ENCODE assay signal across 20 cellular contexts in genomic region chr7:74193054-74193453, GRCh38. TPM values are rescaled to one million over a fixed set of nuclear protein-coding genes. Genes with fewer than 3 reads are reported as not detected.
DNase-seq lines count a peak whose midpoint lies in the region; ATAC-seq and TF ChIP-seq lines count a peak whose summit lies in the region.
"Had no signal": no experiment of that assay in that cellular context is flagged by ENCODE, and none has a peak within 500 bp of the region (broad histone marks: within the 10 kb centered on the region; RNA-seq: fewer than 3 reads in every experiment).

No MANE protein-coding gene starts in this region.

- H3K36me3 Mint-ChIP-seq in stimulated activated naive CD8-positive, alpha-beta T cell treated with anti-CD3 and anti-CD28 coated beads, Interleukin-15, Interleukin-2, amounts not matched to agents 100 ng/mL and 50 ng/mL, for 24 hours (ENCODE audit: low read depth) = peaks cover 86% of the 10 kb centered on the region
- peaks cover 79% of the 10 kb centered on the region for H3K36me3 Mint-ChIP-seq in brain

- no peak for ATAC-seq in stimulated activated naive CD8-positive, alpha-beta T cell treated with anti-CD3 and anti-CD28 coated beads, Interleukin-15, Interleukin-2, amounts not matched to agents 100 U/mL and 50 U/mL, for 24 hours
- ATAC-seq in GM18861 (IDR thresholded peaks at IDR 0.05; ENCODE audit: unreplicated experiment) (no peak), GM18858 (IDR thresholded peaks at IDR 0.05; ENCODE audit: unreplicated experiment) (no peak)
- ATAC-seq: T-cell had no signal

- no peaks in the 10 kb centered on the region for H3K27me3 Mint-ChIP-seq in stimulated activated naive CD8-positive, alpha-beta T cell treated with anti-CD3 and anti-CD28 coated beads, Interleukin-15, Interleukin-2, amounts not matched to agents 100 ng/mL and 50 ng/mL, for 24 hours
- no peaks in the 10 kb centered on the region for H3K27me3 Mint-ChIP-seq in brain
- H3K27me3 Mint-ChIP-seq: activated CD4-positive, alpha-beta T cell treated with anti-CD3 and anti-CD28 coated beads, Interleukin-2, amount 10 ng/mL, durations not matched to agents 24 days and 14 days; T-cell had no signal

- peaks cover 20% of the 10 kb centered on the region for H3K4me1 Mint-ChIP-seq in stimulated activated naive CD8-positive, alpha-beta T cell treated with anti-CD3 and anti-CD28 coated beads, Interleukin-15, Interleukin-2, amounts not matched to agents 100 ng/mL and 50 ng/mL, for 24 hours (ENCODE audit: low read depth)
- H3K4me1 Mint-ChIP-seq in brain = peaks cover 2% of the 10 kb centered on the region

- no peak overlapping the region for H3K4me3 Mint-ChIP-seq in stimulated activated naive CD8-positive, alpha-beta T cell treated with anti-CD3 and anti-CD28 coated beads, Interleukin-15, Interleukin-2, amounts not matched to agents 100 ng/mL and 50 ng/mL, for 24 hours
- H3K4me3 Mint-ChIP-seq in brain = no peak overlapping the region
- H3K4me3 Mint-ChIP-seq: activated CD4-positive, alpha-beta T cell treated with anti-CD3 and anti-CD28 coated beads, Interleukin-2, amount 10 ng/mL, durations not matched to agents 24 days and 14 days; T-cell had no signal

- DNase-seq in stimulated activated naive CD8-positive, alpha-beta T cell treated with anti-CD3 and anti-CD28 coated beads, Interleukin-15, Interleukin-2, amounts not matched to agents 100 U/mL and 50 U/mL, for 24 hours = no peak
- DNase-seq in NCI-H2227 treated with DMSO at 0.1 percent for 48 hours (lab: John Stamatoyannopoulos, UW) (peak; percentile 77), SKM-1 treated with dmso at 0.1 percent for 144 hours (lab: John Stamatoyannopoulos, UW; ENCODE audit: unreplicated experiment) (no peak), NCI-H446 treated with DMSO at 0.1 percent for 48 hours (lab: John Stamatoyannopoulos, UW) (no peak)
- DNase-seq: activated CD4-positive, alpha-beta T cell treated with anti-CD3 and anti-CD28 coated beads, Interleukin-2, amount 10 ng/mL, durations not matched to agents 24 days and 14 days; amygdala; foreskin fibroblast; hypothalamus; IMR-90; islet precursor cell; MM.1S; NCI-H1694; NCI-H69; SHP77 treated with DMSO at 0.1 percent for 48 hours; T-cell; testis had no signal

- TF ChIP-seq CTCF in brain (conservative IDR thresholded peaks at IDR 0.05) = no peak

- peak overlapping the region; percentile 26 for H3K27ac Mint-ChIP-seq in stimulated activated naive CD8-positive, alpha-beta T cell treated with anti-CD3 and anti-CD28 coated beads, Interleukin-15, Interleukin-2, amounts not matched to agents 100 ng/mL and 50 ng/mL, for 24 hours
- peak overlapping the region in 4 of 5 experiments; percentile 9 to 80 (median 24) for H3K27ac Mint-ChIP-seq in brain
- H3K27ac Mint-ChIP-seq: T-cell had no signal

- H3K9me3 Mint-ChIP-seq in stimulated activated naive CD8-positive, alpha-beta T cell treated with anti-CD3 and anti-CD28 coated beads, Interleukin-15, Interleukin-2, amounts not matched to agents 100 ng/mL and 50 ng/mL, for 24 hours = no peaks in the 10 kb centered on the region
- H3K9me3 Mint-ChIP-seq in brain = no peaks in the 10 kb centered on the region
- H3K9me3 Mint-ChIP-seq: activated CD4-positive, alpha-beta T cell treated with anti-CD3 and anti-CD28 coated beads, Interleukin-2, amount 10 ng/mL, durations not matched to agents 24 days and 14 days; T-cell had no signal

RNA-seq across cellular contexts. Expression of gene LAT2, which starts 16.8 kb away (rescaled TPM):
- polyA plus RNA-seq in brain (ENCODE audit: insufficient read depth, low read depth, low replicate concordance) = 8.1 TPM

RNA-seq across cellular contexts. Expression of gene EIF4H, which starts 18.9 kb away (rescaled TPM):
- 337 TPM for polyA plus RNA-seq in brain (ENCODE audit: insufficient read depth, low read depth, low replicate concordance)
